Comparison of ENCODE assay signal across 16 cellular contexts in genomic region chr6:38375341-38375740, GRCh38.
DNase-seq lines count a peak whose midpoint lies in the region; ATAC-seq and TF ChIP-seq lines count a peak whose summit lies in the region.
"Had no signal": no experiment of that assay in that cellular context is flagged by ENCODE, and none has a peak within 500 bp of the region (broad histone marks: within the 10 kb centered on the region; RNA-seq: fewer than 3 reads in every experiment).

No MANE protein-coding gene starts in this region.

- no peak for ATAC-seq in central memory CD8-positive, alpha-beta T cell (replicated peaks; ENCODE audit: extremely low read depth, poor library complexity, severe bottlenecking)
- ATAC-seq in GM18502 (IDR thresholded peaks at IDR 0.05; ENCODE audit: poor library complexity, unreplicated experiment) = no peak
- ATAC-seq: CD8-positive, alpha-beta T cell; HepG2 had no signal

- H3K27ac Mint-ChIP-seq in HFFc6 = no peak overlapping the region
- peak overlapping the region; percentile 87 for H3K27ac Mint-ChIP-seq in central memory CD8-positive, alpha-beta T cell (ENCODE audit: low read depth)
- H3K27ac Mint-ChIP-seq: B cell; CD8-positive, alpha-beta T cell; H9 had no signal

- peaks cover 73% of the 10 kb centered on the region for H3K4me1 Mint-ChIP-seq in HFFc6 (ENCODE audit: low read depth)
- peaks cover 13% of the 10 kb centered on the region for H3K4me1 Mint-ChIP-seq in central memory CD8-positive, alpha-beta T cell
- H3K4me1 Mint-ChIP-seq: B cell, H9 had no signal

- TF ChIP-seq CTCF in HFFc6 (IDR thresholded peaks at IDR 0.05) = no peak

- no peaks in the 10 kb centered on the region for H3K9me3 Mint-ChIP-seq in HFFc6
- no peaks in the 10 kb centered on the region for H3K9me3 Mint-ChIP-seq in central memory CD8-positive, alpha-beta T cell
- H3K9me3 Mint-ChIP-seq: CD8-positive, alpha-beta T cell; H9; IgD-negative memory B cell had no signal

- no peak overlapping the region for H3K4me3 Mint-ChIP-seq in HFFc6
- H3K4me3 Mint-ChIP-seq in central memory CD8-positive, alpha-beta T cell = no peak overlapping the region
- H3K4me3 Mint-ChIP-seq: B cell; CD8-positive, alpha-beta T cell; H9; IgD-negative memory B cell had no signal

- no peaks in the 10 kb centered on the region; the same call in 1 of the 2 replicates for H3K27me3 Mint-ChIP-seq in HFFc6 (ENCODE audit: insufficient read depth)
- H3K27me3 Mint-ChIP-seq in central memory CD8-positive, alpha-beta T cell = no peaks in the 10 kb centered on the region
- H3K27me3 Mint-ChIP-seq: B cell, IgD-negative memory B cell had no signal

- H3K36me3 Mint-ChIP-seq in HFFc6 (ENCODE audit: low read depth) = no peaks in the 10 kb centered on the region
- no peaks in the 10 kb centered on the region for H3K36me3 Mint-ChIP-seq in central memory CD8-positive, alpha-beta T cell (ENCODE audit: insufficient read depth)
- H3K36me3 Mint-ChIP-seq: CD8-positive, alpha-beta T cell had no signal

- DNase-seq in EH (ENCODE audit: low read depth) (peak; percentile 69), HFFc6 (peak; percentile 20), kidney glomerular epithelial cell (lab: John Stamatoyannopoulos, UW) (peak; percentile 9), midbrain (lab: John Stamatoyannopoulos, UW) (no peak)
- DNase-seq in central memory CD8-positive, alpha-beta T cell (ENCODE audit: low spot score in 2 of 2) = no peak
- no peak for DNase-seq in activated CD4-positive, alpha-beta T cell treated with anti-CD3 and anti-CD28 coated beads, Interleukin-2, amount 50 U/mL, for 1 hour
- DNase-seq in central memory CD4-positive, alpha-beta T cell = no peak
- DNase-seq: 8988T; Calu3; CD8-positive, alpha-beta T cell; DMS79 treated with DMSO at 0.1 percent for 48 hours; H9 had no signal

Comparison
In these comparisons a context has a peak if more than half of its experiments do, and no peak if none do; other contexts are left out.
1. DNase-seq: peak in EH (single experiment), HFFc6 (single experiment) and kidney glomerular epithelial cell (single experiment); none in central memory CD8-positive, alpha-beta T cell (0 of 2), midbrain (single experiment), activated CD4-positive, alpha-beta T cell treated with anti-CD3 and anti-CD28 coated beads, Interleukin-2, amount 50 U/mL, for 1 hour (single experiment) and central memory CD4-positive, alpha-beta T cell (single experiment).